11 cellular contexts compared by ENCODE assay signal in the genomic region with DNA sequence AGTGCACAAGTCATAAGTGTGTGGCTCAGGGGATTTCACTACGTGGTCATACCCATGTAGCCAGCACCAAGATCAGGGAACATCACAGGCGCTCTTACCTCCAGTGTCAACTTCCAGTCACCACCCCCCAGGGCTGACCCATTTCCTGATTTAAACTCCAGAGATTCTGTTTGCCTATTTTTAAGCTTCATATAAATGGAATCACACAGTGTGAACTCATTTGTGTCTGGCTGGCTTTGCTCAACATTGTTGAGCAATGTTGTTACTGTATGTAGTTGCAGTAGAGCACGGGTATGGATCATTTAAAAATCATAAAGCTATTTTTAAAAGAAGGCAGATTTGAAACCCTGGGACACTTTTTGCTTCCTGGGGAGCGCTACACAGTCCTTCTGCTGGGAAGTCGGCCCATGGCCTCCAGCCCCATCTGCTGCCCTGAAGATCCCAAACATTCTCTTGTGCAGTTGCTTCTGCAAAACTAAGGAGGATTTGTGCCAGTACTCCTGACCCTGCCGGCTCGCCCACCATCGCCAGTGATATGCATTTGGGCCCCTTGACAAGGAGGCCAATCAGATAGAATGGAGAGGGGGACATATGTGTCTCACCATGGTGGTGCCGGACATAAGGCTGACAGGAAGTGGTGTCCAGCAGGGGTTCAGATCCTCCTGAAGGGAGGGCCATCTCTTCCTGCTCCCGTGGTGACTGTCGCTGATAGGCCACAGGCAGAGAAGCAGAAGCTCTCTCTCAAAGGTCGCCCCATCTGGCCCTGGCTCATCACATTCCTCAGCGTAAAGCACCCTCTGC. TPM values are rescaled to one million over a fixed set of nuclear protein-coding genes. Genes with fewer than 3 reads are reported as not detected.
A peak's percentile ranks its signal among the peaks of the same experiment; 100 is the strongest.
DNase-seq lines count a peak whose midpoint lies in the region; ATAC-seq and TF ChIP-seq lines count a peak whose summit lies in the region.
"Had no signal": no experiment of that assay in that cellular context is flagged by ENCODE, and none has a peak within 500 bp of the region (broad histone marks: within the 10 kb centered on the region; RNA-seq: fewer than 3 reads in every experiment).

No MANE protein-coding gene starts in this region.

- no peak overlapping the region for H3K27ac Mint-ChIP-seq in naive thymus-derived CD4-positive, alpha-beta T cell
- H3K27ac Mint-ChIP-seq: activated T-helper 17 cell treated with anti-CD3 and anti-CD28 coated beads, Interleukin-2, amount 50 U/mL, for 72 hours had no signal

- H3K36me3 Mint-ChIP-seq in naive thymus-derived CD4-positive, alpha-beta T cell, result peaks cover 0 to 3% (median 0%) of the 10 kb centered on the region in 5 donors

- H3K27me3 ChIP-seq in DND-41 (ENCODE audit: insufficient read depth, low read length, poor library complexity) (no peaks in the 10 kb centered on the region), fibroblast of lung (ENCODE audit: control insufficient read depth, insufficient read depth, low read length) (no peaks in the 10 kb centered on the region), WERI-Rb-1 (ENCODE audit: insufficient read depth, low read depth, severe bottlenecking) (no peaks in the 10 kb centered on the region)
- no peaks in the 10 kb centered on the region for H3K27me3 ChIP-seq in naive thymus-derived CD4-positive, alpha-beta T cell (ENCODE audit: control insufficient read depth in 2 of 2, insufficient read depth in 2 of 2, low read length in 2 of 2)

- no peak overlapping the region for H3K27ac ChIP-seq in DND-41 (ENCODE audit: low read length)
- no peak overlapping the region for H3K27ac ChIP-seq in fibroblast of lung (ENCODE audit: insufficient read depth, low read length)
- H3K27ac ChIP-seq in naive thymus-derived CD4-positive, alpha-beta T cell (ENCODE audit: low read depth, low read length), result no peak overlapping the region
- no peak overlapping the region for H3K27ac ChIP-seq in WERI-Rb-1

- POLR2A ChIA-PET in naive thymus-derived CD4-positive, alpha-beta T cell (lab: Charles Lee), result no interaction called here

- intact Hi-C loops in naive thymus-derived CD4-positive, alpha-beta T cell (cut with micrococcal nuclease), result no loop called here

- H3K9ac ChIP-seq in DND-41 (ENCODE audit: low read depth, low read length), result no peak overlapping the region
- no peak overlapping the region for H3K9ac ChIP-seq in fibroblast of lung (ENCODE audit: insufficient read depth, low read length)

- H3K4me3 ChIP-seq in DND-41 (ENCODE audit: low read depth in 1 of 2, low read length in 2 of 2) (no peak overlapping the region), fibroblast of lung (replicated peaks in 1 of 4; ENCODE audit: control extremely low read depth in 1 of 4, insufficient read depth in 1 of 4, low read depth in 3 of 4, low read length in 4 of 4) (no peak overlapping the region), WERI-Rb-1 (ENCODE audit: low read depth, low read length) (no peak overlapping the region)
- H3K4me3 ChIP-seq in naive thymus-derived CD4-positive, alpha-beta T cell (ENCODE audit: low read length), result no peak overlapping the region
- H3K4me3 ChIP-seq: coronary artery had no signal

- H3K4me1 ChIP-seq in DND-41 (ENCODE audit: insufficient read depth, low read length), result no peaks in the 10 kb centered on the region
- peaks cover 22% of the 10 kb centered on the region for H3K4me1 ChIP-seq in fibroblast of lung (ENCODE audit: control insufficient read depth, extremely low read depth, insufficient read depth, low read length)
- H3K4me1 ChIP-seq in naive thymus-derived CD4-positive, alpha-beta T cell (ENCODE audit: control insufficient read depth in 2 of 2, insufficient read depth in 2 of 2, low read length in 2 of 2), result no peaks in the 10 kb centered on the region

- no peaks in the 10 kb centered on the region for H3K36me3 ChIP-seq in DND-41 (ENCODE audit: insufficient read depth, low read length)
- H3K36me3 ChIP-seq in fibroblast of lung (ENCODE audit: control insufficient read depth, insufficient read depth, low read length), result no peaks in the 10 kb centered on the region
- H3K36me3 ChIP-seq in naive thymus-derived CD4-positive, alpha-beta T cell (ENCODE audit: control insufficient read depth in 2 of 3, insufficient read depth in 3 of 3, low read length in 3 of 3), result no peaks in the 10 kb centered on the region
- no peaks in the 10 kb centered on the region for H3K36me3 ChIP-seq in WERI-Rb-1

- CTCF ChIA-PET in naive thymus-derived CD4-positive, alpha-beta T cell (lab: Charles Lee), result no interaction called here

- no peak overlapping the region for H3K4me3 Mint-ChIP-seq in naive thymus-derived CD4-positive, alpha-beta T cell
- H3K4me3 Mint-ChIP-seq: activated T-helper 17 cell treated with anti-CD3 and anti-CD28 coated beads, Interleukin-2, amount 50 U/mL, for 72 hours had no signal

- TF ChIP-seq CTCF in DND-41 (IDR thresholded peaks at IDR 0.05; ENCODE audit: borderline replicate concordance, extremely low read depth, low read length, poor library complexity, severe bottlenecking) (no peak), fibroblast of lung (conservative IDR thresholded peaks at IDR 0.05 in 1 of 2, IDR thresholded peaks at IDR 0.05 in 1 of 2; ENCODE audit: low read depth in 1 of 2, low read length in 2 of 2) (no peak), WERI-Rb-1 (IDR thresholded peaks at IDR 0.05; ENCODE audit: low read depth, low read length) (no peak), GM13976 (IDR thresholded peaks at IDR 0.05; ENCODE audit: borderline replicate concordance, control extremely low read depth, extremely low read depth, insufficient read depth, missing control alignments) (no peak)

- no peak for ATAC-seq in DND-41 (ENCODE audit: insufficient read depth, low read depth)
- ATAC-seq in naive thymus-derived CD4-positive, alpha-beta T cell, result peak; percentile 64
- ATAC-seq in HG03442 (IDR thresholded peaks at IDR 0.05; ENCODE audit: unreplicated experiment), result no peak
- ATAC-seq: activated T-helper 17 cell treated with anti-CD3 and anti-CD28 coated beads, Interleukin-2, amount 50 U/mL, for 72 hours had no signal

- DNase-seq in DND-41, result peak; percentile 2
- peak; percentile 73 for DNase-seq in NOMO-1 treated with DMSO at 0.1 percent for 48 hours (lab: John Stamatoyannopoulos, UW; ENCODE audit: unreplicated experiment)
- DNase-seq in fibroblast of lung (ENCODE audit: low read depth in 2 of 2), result peak in 1 of 2 donors; percentile 56
- no peak for DNase-seq in naive thymus-derived CD4-positive, alpha-beta T cell
- DNase-seq in WERI-Rb-1, result no peak
- no peak for DNase-seq in GM13976 (ENCODE audit: low spot score)
- DNase-seq in GF-D8 (lab: John Stamatoyannopoulos, UW), result no peak
- DNase-seq: stimulated activated CD4-positive, alpha-beta T cell treated with anti-CD3 and anti-CD28 coated beads, Interleukin-4, amount 100 ng/mL, for 24 hours had no signal

- in situ Hi-C loops in GM13976 (cut with MboI; ENCODE audit: low sequenced_read_pairs, unreplicated experiment), result no loop called here

- H2AFZ ChIP-seq in DND-41 (ENCODE audit: low read depth, low read length) (no peak overlapping the region), fibroblast of lung (ENCODE audit: low read length) (no peak overlapping the region)

- peaks cover 4 to 28% (median 12%) of the 10 kb centered on the region in 5 donors for H3K27me3 Mint-ChIP-seq in naive thymus-derived CD4-positive, alpha-beta T cell

- H3K9me3 ChIP-seq in DND-41 (ENCODE audit: insufficient read depth, low read length, severe bottlenecking) (peaks cover 2% of the 10 kb centered on the region), fibroblast of lung (ENCODE audit: control insufficient read depth, insufficient read depth, low read depth, low read length) (no peaks in the 10 kb centered on the region), WERI-Rb-1 (ENCODE audit: severe bottlenecking) (no peaks in the 10 kb centered on the region)
- H3K9me3 ChIP-seq in naive thymus-derived CD4-positive, alpha-beta T cell (ENCODE audit: control insufficient read depth in 2 of 3, low read length in 3 of 3), result no peaks in the 10 kb centered on the region

- peaks cover 0 to 3% (median 0%) of the 10 kb centered on the region in 7 donors for H3K4me1 Mint-ChIP-seq in naive thymus-derived CD4-positive, alpha-beta T cell
- H3K4me1 Mint-ChIP-seq: activated T-helper 17 cell treated with anti-CD3 and anti-CD28 coated beads, Interleukin-2, amount 50 U/mL, for 72 hours had no signal

- H4K20me1 ChIP-seq in DND-41 (ENCODE audit: insufficient read depth, low read length) (no peaks in the 10 kb centered on the region), fibroblast of lung (ENCODE audit: control insufficient read depth, extremely low read depth, insufficient read depth, low read length) (no peaks in the 10 kb centered on the region)

- H3K79me2 ChIP-seq in DND-41 (ENCODE audit: insufficient read depth, low read length) (no peaks in the 10 kb centered on the region), fibroblast of lung (ENCODE audit: control insufficient read depth, insufficient read depth, low read length) (no peaks in the 10 kb centered on the region)

- H3K4me2 ChIP-seq in DND-41 (ENCODE audit: insufficient read depth, low read length), result no peak overlapping the region
- H3K4me2 ChIP-seq in fibroblast of lung (ENCODE audit: extremely low read depth, insufficient read depth, low read length), result peak overlapping the region; percentile 45

- peaks cover 0 to 7% (median 2%) of the 10 kb centered on the region in 11 donors for H3K9me3 Mint-ChIP-seq in naive thymus-derived CD4-positive, alpha-beta T cell

RNA-seq across cellular contexts. Expression of gene DCANP1, which starts 13.3 kb away (rescaled TPM):
- total RNA-seq in fibroblast of lung, result not detected in 2 replicates
- polyA plus RNA-seq in fibroblast of lung, result not detected in 2 replicates
- polyA plus RNA-seq in fibroblast of lung (2012), result not detected in 2 replicates
- polyA minus RNA-seq in fibroblast of lung (ENCODE audit: low replicate concordance), result 0.52 TPM in 1 of 2 replicates, not detected in the other
- under 1 TPM in 2 of 5 experiments, not detected in 3; 0.16 to 0.59 TPM for total RNA-seq in naive thymus-derived CD4-positive, alpha-beta T cell
- polyA plus RNA-seq in naive thymus-derived CD4-positive, alpha-beta T cell, result not detected
- total RNA-seq: activated T-helper 17 cell treated with anti-CD3 and anti-CD28 coated beads, Interleukin-2, amount 50 U/mL, for 72 hours had no signal

RNA-seq across cellular contexts. Expression of gene TIFAB, which starts 18.3 kb away (rescaled TPM):
- not detected in 2 replicates for total RNA-seq in fibroblast of lung
- not detected in 2 replicates for polyA plus RNA-seq in fibroblast of lung
- not detected in 2 replicates for polyA plus RNA-seq in fibroblast of lung (2012)
- polyA minus RNA-seq in fibroblast of lung (ENCODE audit: low replicate concordance), result not detected in 2 replicates
- total RNA-seq in naive thymus-derived CD4-positive, alpha-beta T cell, result 1 to 10 TPM in 1 of 5 experiments, under 1 TPM in 2, not detected in 2; 0.05 to 1.1 (median 0.08) TPM
- not detected for polyA plus RNA-seq in naive thymus-derived CD4-positive, alpha-beta T cell
- total RNA-seq: activated T-helper 17 cell treated with anti-CD3 and anti-CD28 coated beads, Interleukin-2, amount 50 U/mL, for 72 hours had no signal

RNA-seq across cellular contexts. Expression of gene MACROH2A1, which starts 34.8 kb away (rescaled TPM):
- total RNA-seq in fibroblast of lung, result 154 and 191 TPM in 2 replicates
- polyA plus RNA-seq in fibroblast of lung, result 95.6 and 128 TPM in 2 replicates
- 82.3 and 119 TPM in 2 replicates for polyA plus RNA-seq in fibroblast of lung (2012)
- polyA minus RNA-seq in fibroblast of lung (ENCODE audit: low replicate concordance), result 56.9 and 95.6 TPM in 2 replicates
- 100 to 1,000 TPM; 109 to 288 (median 140) TPM for total RNA-seq in naive thymus-derived CD4-positive, alpha-beta T cell
- 100 to 1,000 TPM; 123 to 133 TPM for polyA plus RNA-seq in naive thymus-derived CD4-positive, alpha-beta T cell

Comparison
In these comparisons a context has a peak if more than half of its experiments do, and no peak if none do; other contexts are left out.
1. DNase-seq: peak in DND-41 (single experiment) and NOMO-1 treated with DMSO at 0.1 percent for 48 hours (single experiment); none in naive thymus-derived CD4-positive, alpha-beta T cell (0 of 9), WERI-Rb-1 (single experiment), GM13976 (single experiment) and GF-D8 (single experiment).